13 cellular contexts compared by ENCODE assay signal in genomic region chr19:4185413-4186086, GRCh38. TPM values are rescaled to one million over a fixed set of nuclear protein-coding genes. Genes with fewer than 3 reads are reported as not detected.
"Had no signal": no experiment of that assay in that cellular context is flagged by ENCODE, and none has a peak within 500 bp of the region (broad histone marks: within the 10 kb centered on the region; RNA-seq: fewer than 3 reads in every experiment).

No MANE protein-coding gene starts in this region.

- H3K27ac ChIP-seq: ascending aorta, esophagus muscularis mucosa, ovary, testis had no signal

- H3K27me3 Mint-ChIP-seq: activated B cell treated with CpG ODN at 0.5 μM for 24 hours; activated T-helper 17 cell treated with anti-CD3 and anti-CD28 coated beads, Interleukin-2, amount 50 U/mL, for 72 hours; stimulated activated naive CD8-positive, alpha-beta T cell treated with anti-CD3 and anti-CD28 coated beads, Interleukin-15, Interleukin-2, amounts not matched to agents 100 ng/mL and 50 ng/mL, for 24 hours had no signal

- H3K9me3 ChIP-seq: ascending aorta, esophagus muscularis mucosa, ovary, testis had no signal

- H3K9me3 Mint-ChIP-seq: activated B cell treated with CpG ODN at 0.5 μM for 24 hours; activated T-helper 17 cell treated with anti-CD3 and anti-CD28 coated beads, Interleukin-2, amount 50 U/mL, for 72 hours; stimulated activated naive CD8-positive, alpha-beta T cell treated with anti-CD3 and anti-CD28 coated beads, Interleukin-15, Interleukin-2, amounts not matched to agents 100 ng/mL and 50 ng/mL, for 24 hours; T-helper 2 cell treated with Interferon-gamma antibody and Interleukin-4, amounts not matched to agents 5 μg/mL and 100 μg/mL, for 36 hours had no signal

- H3K27ac Mint-ChIP-seq: activated B cell treated with CpG ODN at 0.5 μM for 24 hours; activated T-helper 17 cell treated with anti-CD3 and anti-CD28 coated beads, Interleukin-2, amount 50 U/mL, for 72 hours; stimulated activated naive CD8-positive, alpha-beta T cell treated with anti-CD3 and anti-CD28 coated beads, Interleukin-15, Interleukin-2, amounts not matched to agents 100 ng/mL and 50 ng/mL, for 24 hours; T-helper 2 cell treated with Interferon-gamma antibody and Interleukin-4, amounts not matched to agents 5 μg/mL and 100 μg/mL, for 36 hours had no signal

- H3K4me3 Mint-ChIP-seq: activated B cell treated with CpG ODN at 0.5 μM for 24 hours; stimulated activated naive CD8-positive, alpha-beta T cell treated with anti-CD3 and anti-CD28 coated beads, Interleukin-15, Interleukin-2, amounts not matched to agents 100 ng/mL and 50 ng/mL, for 24 hours; T-helper 2 cell treated with Interferon-gamma antibody and Interleukin-4, amounts not matched to agents 5 μg/mL and 100 μg/mL, for 36 hours had no signal

- H3K4me3 ChIP-seq: ascending aorta, esophagus muscularis mucosa, ovary, testis had no signal

- H3K27me3 ChIP-seq: ascending aorta, dorsolateral prefrontal cortex, ovary, testis had no signal

- H3K36me3 ChIP-seq: ovary had no signal

RNA-seq across cellular contexts. Expression of gene ANKRD24, which starts 3.1 kb away (rescaled TPM):
- total RNA-seq: ascending aorta had no signal

RNA-seq across cellular contexts. Expression of gene CREB3L3, which starts 32.1 kb away (rescaled TPM):
- total RNA-seq: activated B cell treated with CpG ODN at 0.5 μM for 24 hours, esophagus muscularis mucosa, glomerular endothelial cell, sciatic nerve, ureter had no signal
- polyA plus RNA-seq: neural cell had no signal

RNA-seq across cellular contexts. Expression of gene EBI3, which starts 43.8 kb away (rescaled TPM):
- total RNA-seq: ascending aorta had no signal
- polyA plus RNA-seq: neural cell had no signal
